20 cellular contexts compared by ENCODE assay signal in genomic region chr17:60006160-60006559, GRCh38. TPM values are rescaled to one million over a fixed set of nuclear protein-coding genes. Genes with fewer than 3 reads are reported as not detected.
DNase-seq lines count a peak whose midpoint lies in the region; ATAC-seq, FAIRE-seq and TF ChIP-seq lines count a peak whose summit lies in the region.
"Had no signal": no experiment of that assay in that cellular context is flagged by ENCODE, and none has a peak within 500 bp of the region (broad histone marks: within the 10 kb centered on the region; RNA-seq: fewer than 3 reads in every experiment).

No MANE protein-coding gene starts in this region.

- H3K36me3 Mint-ChIP-seq in WTC11, result no peaks in the 10 kb centered on the region

- H3K4me1 Mint-ChIP-seq in WTC11, result peaks cover 9% of the 10 kb centered on the region

- H3K4me3 Mint-ChIP-seq in WTC11, result no peak overlapping the region

- no peak for FAIRE-seq in urothelium cell line (lab: Jason Lieb, UNC)
- FAIRE-seq: GM19239 had no signal

- no peaks in the 10 kb centered on the region for H3K9me3 Mint-ChIP-seq in WTC11

- DNase-seq in H4 (ENCODE audit: low spot score) (peak; percentile 2), WTC11 (ENCODE audit: low spot score) (no peak), iPS-NIHi7 (ENCODE audit: extremely low spot score) (peak; percentile 4), urothelium cell line (ENCODE audit: low spot score) (peak; percentile 0), cerebellar cortex (ENCODE audit: low spot score) (no peak), NCI-H524 treated with DMSO at 0.1 percent for 48 hours (lab: John Stamatoyannopoulos, UW) (no peak), NCI-H187 treated with DMSO at 0.1 percent for 48 hours (lab: John Stamatoyannopoulos, UW) (no peak)
- DNase-seq: BE2C, EL, GF-D8, HCEC 1CT, Karpas-422, MV-4-11, NCI-H1105 treated with DMSO at 0.1 percent for 48 hours, NCI-H2081 treated with DMSO at 0.1 percent for 48 hours, NCI-H2171 treated with DMSO at 0.1 percent for 48 hours, NCI-H526, SW 1271 had no signal

- ATAC-seq in WTC11, result no peak
- ATAC-seq: Right ventricle myocardium inferior had no signal

- POLR2A ChIA-PET in WTC11 (lab: Charles Lee), result no interaction called here

- CTCF ChIA-PET in WTC11 (lab: Charles Lee), result interaction anchor here (0.6 to 1.5 kb wide), 3 partner anchors 42 to 253 kb away, joined by 3 to 6 read pairs (median 4); partner anchors contain the start of gene RNFT1

- H3K27ac Mint-ChIP-seq in WTC11, result peak overlapping the region; percentile 61; the same call in 1 of the 2 replicates

- H3K27me3 Mint-ChIP-seq in WTC11 (ENCODE audit: low read depth), result no peaks in the 10 kb centered on the region

- TF ChIP-seq CTCF in WTC11 (IDR thresholded peaks at IDR 0.05), result no peak

TF ChIP-seq in WTC11, 78 proteins besides CTCF, POLR2A, EP300 and RAD21:
- TF ChIP-seq ZNF396 (CRISPR knock-in tag; IDR thresholded peaks at IDR 0.05; ENCODE audit: borderline replicate concordance), result no peak
- TF ChIP-seq SMAD3 (CRISPR knock-in tag; IDR thresholded peaks at IDR 0.05; ENCODE audit: borderline replicate concordance), result no peak
- TF ChIP-seq RELA (CRISPR knock-in tag; IDR thresholded peaks at IDR 0.05; ENCODE audit: borderline replicate concordance), result no peak
- TF ChIP-seq JUN (CRISPR knock-in tag; IDR thresholded peaks at IDR 0.05), result no peak
- TF ChIP-seq ZNF671 (CRISPR knock-in tag; IDR thresholded peaks at IDR 0.05), result no peak
- no peak for TF ChIP-seq ZNF425 (CRISPR knock-in tag; conservative IDR thresholded peaks at IDR 0.05)
- TF ChIP-seq, protein P1, sequence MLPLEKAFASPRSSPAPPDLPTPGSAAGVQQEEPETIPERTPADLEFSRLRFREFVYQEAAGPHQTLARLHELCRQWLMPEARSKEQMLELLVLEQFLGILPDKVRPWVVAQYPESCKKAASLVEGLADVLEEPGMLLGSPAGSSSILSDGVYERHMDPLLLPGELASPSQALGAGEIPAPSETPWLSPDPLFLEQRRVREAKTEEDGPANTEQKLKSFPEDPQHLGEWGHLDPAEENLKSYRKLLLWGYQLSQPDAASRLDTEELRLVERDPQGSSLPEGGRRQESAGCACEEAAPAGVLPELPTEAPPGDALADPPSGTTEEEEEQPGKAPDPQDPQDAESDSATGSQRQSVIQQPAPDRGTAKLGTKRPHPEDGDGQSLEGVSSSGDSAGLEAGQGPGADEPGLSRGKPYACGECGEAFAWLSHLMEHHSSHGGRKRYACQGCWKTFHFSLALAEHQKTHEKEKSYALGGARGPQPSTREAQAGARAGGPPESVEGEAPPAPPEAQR (CRISPR knock-in tag; IDR thresholded peaks at IDR 0.05), result no peak
- TF ChIP-seq, protein P2, sequence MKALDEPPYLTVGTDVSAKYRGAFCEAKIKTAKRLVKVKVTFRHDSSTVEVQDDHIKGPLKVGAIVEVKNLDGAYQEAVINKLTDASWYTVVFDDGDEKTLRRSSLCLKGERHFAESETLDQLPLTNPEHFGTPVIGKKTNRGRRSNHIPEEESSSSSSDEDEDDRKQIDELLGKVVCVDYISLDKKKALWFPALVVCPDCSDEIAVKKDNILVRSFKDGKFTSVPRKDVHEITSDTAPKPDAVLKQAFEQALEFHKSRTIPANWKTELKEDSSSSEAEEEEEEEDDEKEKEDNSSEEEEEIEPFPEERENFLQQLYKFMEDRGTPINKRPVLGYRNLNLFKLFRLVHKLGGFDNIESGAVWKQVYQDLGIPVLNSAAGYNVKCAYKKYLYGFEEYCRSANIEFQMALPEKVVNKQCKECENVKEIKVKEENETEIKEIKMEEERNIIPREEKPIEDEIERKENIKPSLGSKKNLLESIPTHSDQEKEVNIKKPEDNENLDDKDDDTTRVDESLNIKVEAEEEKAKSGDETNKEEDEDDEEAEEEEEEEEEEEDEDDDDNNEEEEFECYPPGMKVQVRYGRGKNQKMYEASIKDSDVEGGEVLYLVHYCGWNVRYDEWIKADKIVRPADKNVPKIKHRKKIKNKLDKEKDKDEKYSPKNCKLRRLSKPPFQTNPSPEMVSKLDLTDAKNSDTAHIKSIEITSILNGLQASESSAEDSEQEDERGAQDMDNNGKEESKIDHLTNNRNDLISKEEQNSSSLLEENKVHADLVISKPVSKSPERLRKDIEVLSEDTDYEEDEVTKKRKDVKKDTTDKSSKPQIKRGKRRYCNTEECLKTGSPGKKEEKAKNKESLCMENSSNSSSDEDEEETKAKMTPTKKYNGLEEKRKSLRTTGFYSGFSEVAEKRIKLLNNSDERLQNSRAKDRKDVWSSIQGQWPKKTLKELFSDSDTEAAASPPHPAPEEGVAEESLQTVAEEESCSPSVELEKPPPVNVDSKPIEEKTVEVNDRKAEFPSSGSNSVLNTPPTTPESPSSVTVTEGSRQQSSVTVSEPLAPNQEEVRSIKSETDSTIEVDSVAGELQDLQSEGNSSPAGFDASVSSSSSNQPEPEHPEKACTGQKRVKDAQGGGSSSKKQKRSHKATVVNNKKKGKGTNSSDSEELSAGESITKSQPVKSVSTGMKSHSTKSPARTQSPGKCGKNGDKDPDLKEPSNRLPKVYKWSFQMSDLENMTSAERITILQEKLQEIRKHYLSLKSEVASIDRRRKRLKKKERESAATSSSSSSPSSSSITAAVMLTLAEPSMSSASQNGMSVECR (CRISPR knock-in tag; IDR thresholded peaks at IDR 0.05; ENCODE audit: borderline replicate concordance), result no peak
- no peak for TF ChIP-seq NFATC4 (CRISPR knock-in tag; IDR thresholded peaks at IDR 0.05)
- no peak for TF ChIP-seq IRF2 (CRISPR knock-in tag; IDR thresholded peaks at IDR 0.05; ENCODE audit: borderline replicate concordance, low read depth)
- no peak for TF ChIP-seq NR2C2 (CRISPR knock-in tag; IDR thresholded peaks at IDR 0.05)
- no peak for TF ChIP-seq IRF1 (CRISPR knock-in tag; IDR thresholded peaks at IDR 0.05)
- TF ChIP-seq E2F1 (CRISPR knock-in tag; IDR thresholded peaks at IDR 0.05), result no peak
- TF ChIP-seq CBFB (CRISPR knock-in tag; IDR thresholded peaks at IDR 0.05; ENCODE audit: low read depth), result no peak

RNA-seq across cellular contexts. Expression of gene RNFT1, which starts 41.6 kb away (rescaled TPM):
- total RNA-seq in H4 (2014; rRNA removed; shearing (Covaris generic)), result 20.9 and 21.5 TPM in 2 replicates
- 4.0 to 4.9 TPM (median 4.8 TPM) in 3 replicates for total RNA-seq in WTC11 (2021)

Comparison
In these comparisons a context has a peak if more than half of its experiments do, and no peak if none do; other contexts are left out.
1. DNase-seq: peak in H4 (single experiment), iPS-NIHi7 (single experiment) and urothelium cell line (single experiment); none in WTC11 (single experiment), cerebellar cortex (single experiment), NCI-H524 treated with DMSO at 0.1 percent for 48 hours (single experiment) and NCI-H187 treated with DMSO at 0.1 percent for 48 hours (single experiment).